ENCODE assay signal across 14 cellular contexts in genomic region chr7:151680810-151681209, GRCh38.
DNase-seq lines count a peak whose midpoint lies in the region; ATAC-seq and TF ChIP-seq lines count a peak whose summit lies in the region.
"Had no signal": no experiment of that assay in that cellular context is flagged by ENCODE, and none has a peak within 500 bp of the region (broad histone marks: within the 10 kb centered on the region; RNA-seq: fewer than 3 reads in every experiment).

No MANE protein-coding gene starts in this region.

- no peak overlapping the region for H3K4me3 ChIP-seq in H7 (ENCODE audit: insufficient read depth, low read depth, low read length)

- H3K27me3 Mint-ChIP-seq in chondrocyte (ENCODE audit: low read depth): no peaks in the 10 kb centered on the region
- H3K27me3 Mint-ChIP-seq: activated naive CD4-positive, alpha-beta T cell treated with anti-CD3 and anti-CD28 coated beads, Interleukin-2, amount 50 U/mL, for 24 hours; CD4-positive, alpha-beta memory T cell; naive thymus-derived CD4-positive, alpha-beta T cell had no signal

- H3K36me3 Mint-ChIP-seq in chondrocyte (ENCODE audit: low read depth): no peaks in the 10 kb centered on the region
- H3K36me3 Mint-ChIP-seq: activated naive CD4-positive, alpha-beta T cell treated with anti-CD3 and anti-CD28 coated beads, Interleukin-2, amount 50 U/mL, for 24 hours had no signal

- TF ChIP-seq CTCF in chondrocyte (IDR thresholded peaks at IDR 0.05): no peak

- peak overlapping the region; percentile 64 for H3K27ac Mint-ChIP-seq in chondrocyte (ENCODE audit: unreplicated experiment)
- H3K27ac Mint-ChIP-seq: activated naive CD4-positive, alpha-beta T cell treated with anti-CD3 and anti-CD28 coated beads, Interleukin-2, amount 50 U/mL, for 24 hours had no signal

- peak overlapping the region; percentile 40 for H3K27ac ChIP-seq in temporal lobe (ENCODE audit: low read depth, low read length)

- H3K36me3 ChIP-seq in H7 (replicated peaks; ENCODE audit: control insufficient read depth, insufficient read depth, low read length): no peaks in the 10 kb centered on the region

- ATAC-seq in HG03469 (IDR thresholded peaks at IDR 0.05; ENCODE audit: unreplicated experiment): no peak
- ATAC-seq: HepG2; naive thymus-derived CD4-positive, alpha-beta T cell had no signal

- no peaks in the 10 kb centered on the region for H3K9me3 Mint-ChIP-seq in chondrocyte (ENCODE audit: low read depth)
- H3K9me3 Mint-ChIP-seq: activated naive CD4-positive, alpha-beta T cell treated with anti-CD3 and anti-CD28 coated beads, Interleukin-2, amount 50 U/mL, for 24 hours; CD4-positive, alpha-beta memory T cell; naive thymus-derived CD4-positive, alpha-beta T cell had no signal

- peaks cover 18% of the 10 kb centered on the region for H3K4me1 Mint-ChIP-seq in chondrocyte (ENCODE audit: low read depth)

- no peak overlapping the region for H3K4me3 Mint-ChIP-seq in chondrocyte (ENCODE audit: unreplicated experiment)
- H3K4me3 Mint-ChIP-seq: activated naive CD4-positive, alpha-beta T cell treated with anti-CD3 and anti-CD28 coated beads, Interleukin-2, amount 50 U/mL, for 24 hours had no signal

- peak; percentile 46 for DNase-seq in H7
- no peak for DNase-seq in chondrocyte (ENCODE audit: low spot score)
- DNase-seq in kidney glomerular epithelial cell (lab: John Stamatoyannopoulos, UW): peak; percentile 20
- no peak for DNase-seq in NCI-H524 treated with DMSO at 0.1 percent for 48 hours (lab: John Stamatoyannopoulos, UW)
- no peak for DNase-seq in NCI-H1105 (lab: John Stamatoyannopoulos, UW)
- no peak for DNase-seq in NCI-H446 treated with DMSO at 0.1 percent for 48 hours (lab: John Stamatoyannopoulos, UW)
- DNase-seq: CD4-positive, alpha-beta memory T cell; naive thymus-derived CD4-positive, alpha-beta T cell; NCI-H2029; OCI-M1 had no signal

- H3K27me3 ChIP-seq in H7 (ENCODE audit: control insufficient read depth, insufficient read depth, low read length): no peaks in the 10 kb centered on the region

Comparison
In these comparisons a context has a peak if more than half of its experiments do, and no peak if none do; other contexts are left out.
1. DNase-seq: peak in H7 (single experiment) and kidney glomerular epithelial cell (single experiment); none in chondrocyte (single experiment), NCI-H524 treated with DMSO at 0.1 percent for 48 hours (single experiment), NCI-H1105 (single experiment) and NCI-H446 treated with DMSO at 0.1 percent for 48 hours (single experiment).